1 cellular context compared by ENCODE assay signal in genomic region chr4:129362685-129363274, GRCh38.
TF ChIP-seq lines count a peak whose summit lies in the region.

No MANE protein-coding gene starts in this region.

TF ChIP-seq in GM23338, 12 proteins besides CTCF, POLR2A, EP300 and RAD21 (continued from another document):
- TF ChIP-seq ZNF462 (CRISPR knock-in tag; IDR thresholded peaks at IDR 0.05) (no peak), ZNF114 (CRISPR knock-in tag; IDR thresholded peaks at IDR 0.05) (no peak), ZNF331 (CRISPR knock-in tag; IDR thresholded peaks at IDR 0.05; ENCODE audit: low read depth) (no peak), JUNB (IDR thresholded peaks at IDR 0.05; ENCODE audit: unreplicated experiment) (no peak), ETS1 (IDR thresholded peaks at IDR 0.05) (no peak), STAT1 (IDR thresholded peaks at IDR 0.05; ENCODE audit: unreplicated experiment) (no peak), EZH2 (IDR thresholded peaks at IDR 0.05; ENCODE audit: low read depth, unreplicated experiment) (no peak)
